9 cellular contexts compared by ENCODE assay signal in genomic region chr5:113022661-113023060, GRCh38. TPM values are rescaled to one million over a fixed set of nuclear protein-coding genes. Genes with fewer than 3 reads are reported as not detected.
A peak's percentile ranks its signal among the peaks of the same experiment; 100 is the strongest.
DNase-seq lines count a peak whose midpoint lies in the region; ATAC-seq and TF ChIP-seq lines count a peak whose summit lies in the region.
"Had no signal": no experiment of that assay in that cellular context is flagged by ENCODE, and none has a peak within 500 bp of the region (broad histone marks: within the 10 kb centered on the region; RNA-seq: fewer than 3 reads in every experiment).

No MANE protein-coding gene starts in this region.

- H3K4me3 ChIP-seq in fibroblast of pulmonary artery (replicated peaks; ENCODE audit: low read depth, low read length) (no peak overlapping the region), body of pancreas (no peak overlapping the region)

- intact Hi-C loops in body of pancreas (cut with DNase I), result no loop called here

- TF ChIP-seq CTCF in fibroblast of pulmonary artery (IDR thresholded peaks at IDR 0.05; ENCODE audit: low read length, missing control alignments), result no peak
- TF ChIP-seq CTCF in body of pancreas (IDR thresholded peaks at IDR 0.05), result no peak

- H3K36me3 ChIP-seq in body of pancreas (replicated peaks in 1 of 2; ENCODE audit: insufficient read depth in 1 of 2, low read depth in 2 of 2), result peaks cover 0 to under 1% of the 10 kb centered on the region in 2 donors

- H3K27me3 ChIP-seq in body of pancreas, result no peaks in the 10 kb centered on the region

- peak; percentile 74 for ATAC-seq in GM18505 (IDR thresholded peaks at IDR 0.05; ENCODE audit: unreplicated experiment)
- ATAC-seq in GM21737 (IDR thresholded peaks at IDR 0.05; ENCODE audit: unreplicated experiment), result peak; percentile 69
- ATAC-seq in body of pancreas, result no peak

- 70 to 84% methylated on average over 2 of the region's 2 CpGs for WGBS in body of pancreas, 2 donors

- no peaks in the 10 kb centered on the region for H3K4me1 ChIP-seq in body of pancreas

- peak; percentile 47 for DNase-seq in LHCN-M2 (ENCODE audit: low read depth)
- DNase-seq in fibroblast of pulmonary artery (ENCODE audit: low read depth), result peak; percentile 29
- no peak for DNase-seq in body of pancreas
- DNase-seq in NCI-H446 treated with DMSO at 0.1 percent for 48 hours (lab: John Stamatoyannopoulos, UW), result no peak
- no peak for DNase-seq in HT-29 (ENCODE audit: low spot score)
- no peak for DNase-seq in NCI-H1105 treated with DMSO at 0.1 percent for 48 hours (lab: John Stamatoyannopoulos, UW)

- TF ChIP-seq POLR2A in GM18505 (IDR thresholded peaks at IDR 0.05; ENCODE audit: borderline replicate concordance, extremely low read depth, insufficient read depth, insufficient read length) (no peak), body of pancreas (IDR thresholded peaks at IDR 0.05) (no peak)

- H3K27ac ChIP-seq in body of pancreas, result no peak overlapping the region
- H3K27ac ChIP-seq: HL-60 had no signal

- no peaks in the 10 kb centered on the region for H3K9me3 ChIP-seq in body of pancreas

RNA-seq across cellular contexts. Expression of gene DCP2, which starts 46.1 kb away (rescaled TPM):
- total RNA-seq in LHCN-M2 (2014; rRNA removed) (12.9 and 14.1 TPM in 2 replicates), body of pancreas (10 to 100 TPM; 11.2 to 12.5 TPM)
- polyA plus RNA-seq in LHCN-M2 (2012), result 3.2 TPM
- total RNA-seq in HT-29 (2014; rRNA removed; shearing (Covaris generic)), result 49.9 and 80.0 TPM in 2 replicates

Comparison
In these comparisons a context has a peak if more than half of its experiments do, and no peak if none do; other contexts are left out.
1. DNase-seq: peak in LHCN-M2 (single experiment) and fibroblast of pulmonary artery (single experiment); none in body of pancreas (0 of 4), NCI-H446 treated with DMSO at 0.1 percent for 48 hours (single experiment), HT-29 (single experiment) and NCI-H1105 treated with DMSO at 0.1 percent for 48 hours (single experiment).